16 cellular contexts compared by ENCODE assay signal in the genomic region with DNA sequence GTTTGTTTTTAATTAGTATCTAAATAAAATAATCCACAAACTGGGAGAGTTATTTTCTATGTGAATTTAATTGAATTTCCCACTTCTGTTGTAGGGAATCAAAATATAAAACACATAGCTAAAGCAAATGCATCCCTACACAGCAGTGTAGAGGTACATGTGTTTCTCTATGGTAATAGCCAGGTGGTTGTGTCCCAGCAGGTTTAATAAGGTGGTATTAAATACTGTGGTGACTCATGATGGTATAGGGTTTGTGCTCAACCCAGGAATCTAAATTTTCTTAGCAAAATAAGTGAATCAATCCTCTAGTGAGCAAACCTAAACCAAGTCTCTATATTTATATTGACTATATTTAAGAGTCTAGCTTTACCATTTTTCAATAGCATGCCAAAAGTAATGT. TPM values are rescaled to one million over a fixed set of nuclear protein-coding genes. Genes with fewer than 3 reads are reported as not detected.
DNase-seq lines count a peak whose midpoint lies in the region; ATAC-seq and TF ChIP-seq lines count a peak whose summit lies in the region.
"Had no signal": no experiment of that assay in that cellular context is flagged by ENCODE, and none has a peak within 500 bp of the region (broad histone marks: within the 10 kb centered on the region; RNA-seq: fewer than 3 reads in every experiment).

No MANE protein-coding gene starts in this region.

- DNase-seq in NCI-H146 (lab: John Stamatoyannopoulos, UW): peak; percentile 3
- no peak for DNase-seq in NCI-H146 treated with DMSO at 0.1 percent for 48 hours (lab: John Stamatoyannopoulos, UW; ENCODE audit: unreplicated experiment)
- peak in 1 of 2 donors; percentile 9 for DNase-seq in foreskin keratinocyte
- no peak for DNase-seq in SJCRH30
- DNase-seq in D341Med (ENCODE audit: low spot score): no peak
- DNase-seq: BE2C; CD8-positive, alpha-beta T cell; COR-L47; DND-41; GDM1; HCEC 1CT; Karpas-422 had no signal

- no peak overlapping the region for H3K4me2 ChIP-seq in OCI-LY1 (ENCODE audit: low read length)

- H4K20me1 ChIP-seq in OCI-LY1 (ENCODE audit: insufficient read depth, low read length): no peaks in the 10 kb centered on the region

- H3K4me1 ChIP-seq in OCI-LY1 (ENCODE audit: insufficient read depth, low read length, severe bottlenecking) (peaks cover 28% of the 10 kb centered on the region), foreskin keratinocyte (no peaks in the 10 kb centered on the region), SJCRH30 (peaks cover 4% of the 10 kb centered on the region; the same call in 1 of the 2 replicates)

- H3K9me3 ChIP-seq in OCI-LY1 (ENCODE audit: low read length) (no peaks in the 10 kb centered on the region), SJCRH30 (replicated peaks) (no peaks in the 10 kb centered on the region)
- H3K9me3 ChIP-seq: BE2C had no signal

- H3K27me3 ChIP-seq in OCI-LY1 (ENCODE audit: insufficient read depth, low read length) (no peaks in the 10 kb centered on the region), foreskin keratinocyte (no peaks in the 10 kb centered on the region), SJCRH30 (no peaks in the 10 kb centered on the region)
- H3K27me3 ChIP-seq: BE2C had no signal

- H3K4me3 ChIP-seq in OCI-LY1 (ENCODE audit: low read depth, low read length, poor library complexity, severe bottlenecking): no peak overlapping the region
- H3K4me3 ChIP-seq in SJCRH30: no peak overlapping the region
- H3K4me3 ChIP-seq: K562 had no signal

- H3K27ac ChIP-seq in OCI-LY1 (ENCODE audit: low read depth, low read length, poor library complexity, severe bottlenecking): no peak overlapping the region
- no peak overlapping the region for H3K27ac ChIP-seq in foreskin keratinocyte
- no peak overlapping the region for H3K27ac ChIP-seq in SJCRH30
- H3K27ac ChIP-seq: C4-2B had no signal

- H3F3A ChIP-seq in OCI-LY1 (ENCODE audit: insufficient read depth, low read length): no peaks in the 10 kb centered on the region

- H3K9ac ChIP-seq in OCI-LY1 (ENCODE audit: low read length): no peak overlapping the region

- ATAC-seq in foreskin keratinocyte: peak; percentile 23
- no peak for ATAC-seq in GM21381 (IDR thresholded peaks at IDR 0.05; ENCODE audit: unreplicated experiment)
- ATAC-seq: CD8-positive, alpha-beta T cell; K562 had no signal

- H3K9me2 ChIP-seq in OCI-LY1 (ENCODE audit: low read depth, low read length): no peaks in the 10 kb centered on the region

- peak overlapping the region; percentile 70; the same call in 1 of the 2 replicates for H2AFZ ChIP-seq in OCI-LY1 (ENCODE audit: low read length)

- TF ChIP-seq CTCF in OCI-LY1 (IDR thresholded peaks at IDR 0.05; ENCODE audit: low read length) (no peak), foreskin keratinocyte (conservative IDR thresholded peaks at IDR 0.05) (no peak)

- H3K36me3 ChIP-seq in OCI-LY1 (ENCODE audit: insufficient read depth, low read length): no peaks in the 10 kb centered on the region; the same call in 1 of the 2 replicates
- H3K36me3 ChIP-seq in SJCRH30: no peaks in the 10 kb centered on the region
- H3K36me3 ChIP-seq: BE2C had no signal

- H3K79me2 ChIP-seq in OCI-LY1 (ENCODE audit: insufficient read depth, low read length): no peaks in the 10 kb centered on the region

RNA-seq across cellular contexts. Expression of gene PCDH9, which starts 30.0 kb away (rescaled TPM):
- total RNA-seq in foreskin keratinocyte: 0.11 and 0.14 TPM in 2 replicates
- 0.01 and 0.02 TPM in 2 replicates for polyA plus RNA-seq in foreskin keratinocyte
- total RNA-seq in SJCRH30 (2014; rRNA removed; shearing (Covaris generic)): 4.2 and 5.6 TPM in 2 replicates
